ENCODE assay signal across 9 cellular contexts in the genomic region with DNA sequence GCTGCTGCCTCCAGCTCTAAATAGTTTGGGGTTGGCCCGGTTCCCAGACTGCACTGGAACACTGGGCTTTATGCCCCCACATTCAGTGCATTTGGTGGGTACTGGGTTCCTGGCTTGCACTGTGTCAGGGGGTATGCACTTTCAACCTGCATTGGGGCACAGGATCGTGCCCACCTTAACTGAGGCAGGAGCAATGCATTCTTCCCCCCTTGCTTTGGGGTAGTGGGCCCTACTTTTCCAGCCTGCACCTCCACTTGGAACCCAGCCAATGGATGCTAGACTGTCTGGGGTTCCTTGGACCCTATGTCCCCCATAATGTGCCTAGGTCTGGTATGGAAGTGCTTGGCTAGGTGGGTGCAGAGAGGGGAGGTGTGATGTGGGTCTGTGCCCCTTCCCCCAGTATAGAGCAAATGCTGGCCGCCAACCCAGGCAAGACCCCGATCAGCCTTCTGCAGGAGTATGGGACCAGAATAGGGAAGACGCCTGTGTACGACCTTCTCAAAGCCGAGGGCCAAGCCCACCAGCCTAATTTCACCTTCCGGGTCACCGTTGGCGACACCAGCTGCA. TPM values are rescaled to one million over a fixed set of nuclear protein-coding genes. Genes with fewer than 3 reads are reported as not detected.
DNase-seq lines count a peak whose midpoint lies in the region; ATAC-seq and TF ChIP-seq lines count a peak whose summit lies in the region.
"Had no signal": no experiment of that assay in that cellular context is flagged by ENCODE, and none has a peak within 500 bp of the region (broad histone marks: within the 10 kb centered on the region; RNA-seq: fewer than 3 reads in every experiment).

No MANE protein-coding gene starts in this region.

- H3K9me3 ChIP-seq in HCT116 (ENCODE audit: control insufficient read depth in 1 of 2, insufficient read depth in 1 of 2, low read depth in 1 of 2, low read length in 2 of 2), result no peaks in the 10 kb centered on the region
- H3K9me3 ChIP-seq in hepatocyte (ENCODE audit: low read depth), result no peaks in the 10 kb centered on the region
- H3K9me3 ChIP-seq in spleen, result no peaks in the 10 kb centered on the region

- H3K27ac ChIP-seq in HCT116 (ENCODE audit: low read depth, low read length) (peak overlapping the region; percentile 90), hepatocyte (peak overlapping the region; percentile 97), spleen (peak overlapping the region; percentile 92 to 100 (median 96))

- TF ChIP-seq POLR2A in HCT116 (IDR thresholded peaks at IDR 0.05; ENCODE audit: borderline replicate concordance, extremely low read depth, insufficient read depth, insufficient read length) (peak; percentile 16), spleen (IDR thresholded peaks at IDR 0.05) (no peak)

- ATAC-seq in HCT116, result no peak
- ATAC-seq in WTC11, result no peak
- ATAC-seq in HG02642 (IDR thresholded peaks at IDR 0.05; ENCODE audit: poor library complexity, unreplicated experiment), result no peak

- POLR2A ChIA-PET in HCT116 (lab: Charles Lee) (interaction anchor here (0.8 to 2.0 kb wide), 16 partner anchors 10 to 236 kb away, joined by 3 to 17 read pairs (median 4); a partner anchor contains a TSS), WTC11 (lab: Charles Lee) (interaction anchor here (0.6 to 2.0 kb wide), 14 partner anchors 8 to 202 kb away, joined by 3 to 17 read pairs (median 4); a partner anchor contains a TSS)

- H3K79me2 ChIP-seq in HCT116 (ENCODE audit: insufficient read depth, low read length) (peaks cover 16% of the 10 kb centered on the region), hepatocyte (peaks cover 38% of the 10 kb centered on the region)

- CTCF ChIA-PET in HCT116 (lab: Charles Lee) (interaction anchor here (0.9 to 2.5 kb wide), 12 partner anchors 25 to 436 kb away, joined by 3 to 29 read pairs (median 4); a partner anchor contains a TSS), WTC11 (lab: Charles Lee) (interaction anchor here (0.5 to 3.8 kb wide), 21 partner anchors 8 to 495 kb away, joined by 3 to 39 read pairs (median 4); a partner anchor contains a TSS)

- H2AFZ ChIP-seq in HCT116 (ENCODE audit: low read depth, low read length, poor library complexity, severe bottlenecking) (no peak overlapping the region), hepatocyte (peak overlapping the region; percentile 75)

- no peak for TF ChIP-seq RAD21 in HCT116 (IDR thresholded peaks at IDR 0.05; ENCODE audit: low read depth)

- whole genome bisulfite sequencing in hepatocyte (ENCODE audit: low lambda C conversion rate, missing lambda C conversion rate), result 83% methylated on average over 10 of the region's 10 CpGs
- 57 to 73% (median 67%) methylated on average over 9 to 10 of the region's 10 CpGs for WGBS in spleen, 5 donors

- no peak for DNase-seq in HCT116 (ENCODE audit: low read depth, low spot score)
- no peak for DNase-seq in WTC11 (ENCODE audit: low spot score)
- no peak for DNase-seq in hepatocyte (ENCODE audit: low spot score)
- peak; percentile 85 for DNase-seq in spleen
- no peak for DNase-seq in NCI-H146 treated with DMSO at 0.1 percent for 48 hours (lab: John Stamatoyannopoulos, UW; ENCODE audit: unreplicated experiment)
- no peak for DNase-seq in NCI-H146 (lab: John Stamatoyannopoulos, UW)
- DNase-seq in HPDE6-E6E7 (ENCODE audit: extremely low spot score), result no peak

- H3K9ac ChIP-seq in HCT116 (ENCODE audit: low read length), result peak overlapping the region; percentile 88

- H3K4me1 Mint-ChIP-seq in WTC11, result peaks cover 33% of the 10 kb centered on the region

- H3K4me1 ChIP-seq in HCT116 (ENCODE audit: control insufficient read depth in 1 of 2, insufficient read depth in 2 of 2, low read length in 2 of 2) (peaks cover 10 to 34% of the 10 kb centered on the region in 2 experiments), hepatocyte (ENCODE audit: insufficient read depth) (peaks cover 23% of the 10 kb centered on the region), spleen (peaks cover 7 to 62% (median 45%) of the 10 kb centered on the region in 6 donors)

- peak overlapping the region; percentile 75 to 87 for H3K4me3 ChIP-seq in HCT116 (replicated peaks in 1 of 2; ENCODE audit: low read depth in 1 of 2, low read length in 2 of 2)
- peak overlapping the region; percentile 34 for H3K4me3 ChIP-seq in hepatocyte
- H3K4me3 ChIP-seq in spleen, result peak overlapping the region; percentile 55 to 87 (median 66)

- H3K9me3 Mint-ChIP-seq in WTC11, result no peaks in the 10 kb centered on the region

- H4K20me1 ChIP-seq in HCT116 (ENCODE audit: insufficient read depth) (no peaks in the 10 kb centered on the region), hepatocyte (ENCODE audit: insufficient read depth, poor library complexity, severe bottlenecking) (no peaks in the 10 kb centered on the region)

- H3K4me3 Mint-ChIP-seq in WTC11, result peak overlapping the region; percentile 86

- no peaks in the 10 kb centered on the region for H3K9me2 ChIP-seq in HCT116 (ENCODE audit: insufficient read depth)
- no peaks in the 10 kb centered on the region for H3K9me2 ChIP-seq in hepatocyte (replicated peaks; ENCODE audit: insufficient read depth)

- TF ChIP-seq CTCF in HCT116 (IDR thresholded peaks at IDR 0.05 in 2 of 3, conservative IDR thresholded peaks at IDR 0.05 in 1 of 3; ENCODE audit: borderline replicate concordance in 1 of 3, insufficient read depth in 1 of 3, low read depth in 2 of 3, low read length in 2 of 3) (no peak), WTC11 (IDR thresholded peaks at IDR 0.05) (no peak), hepatocyte (IDR thresholded peaks at IDR 0.05; ENCODE audit: poor library complexity) (no peak), spleen (IDR thresholded peaks at IDR 0.05 in 8 of 11, conservative IDR thresholded peaks at IDR 0.05 in 3 of 11) (no peak)

- H3K27ac Mint-ChIP-seq in WTC11, result peak overlapping the region; percentile 82; the same call in 1 of the 2 replicates

- BruUV-seq in HCT116 (replicated peaks; lab: Mats Ljungman, UMichigan), result TSS peak; percentile 70

- RAD21 ChIA-PET in HCT116 (lab: Charles Lee; ENCODE audit: low non-redundant PET in 1 of 2, low total read pairs in 2 of 2, uncharacterized antibody in 2 of 2, unreplicated experiment in 2 of 2), result no interaction called here

- no peaks in the 10 kb centered on the region for H3K27me3 Mint-ChIP-seq in WTC11 (ENCODE audit: low read depth)

- intact Hi-C loops in HCT116 (cut with micrococcal nuclease) (loop anchor here (2.0 kb wide), 1 partner anchor 181 kb away; a partner anchor contains a TSS), spleen (cut with DNase I; ENCODE audit: low total_unique reads) (loop anchor here (10.0 kb wide), 1 partner anchor 47 kb away; a partner anchor contains a TSS)

- H3K36me3 ChIP-seq in HCT116 (ENCODE audit: control insufficient read depth in 1 of 2, insufficient read depth in 2 of 2, low read length in 2 of 2), result peaks cover 0 to 7% of the 10 kb centered on the region in 2 experiments; a peak in 2 of 4 replicates
- no peaks in the 10 kb centered on the region for H3K36me3 ChIP-seq in hepatocyte (replicated peaks; ENCODE audit: insufficient read depth, low read depth)
- H3K36me3 ChIP-seq in spleen, result peaks cover 0 to 39% (median 22%) of the 10 kb centered on the region in 6 donors

- H3K36me3 Mint-ChIP-seq in WTC11, result peaks cover 21% of the 10 kb centered on the region

- H3K27me3 ChIP-seq in HCT116 (ENCODE audit: insufficient read depth, low read length) (no peaks in the 10 kb centered on the region), hepatocyte (no peaks in the 10 kb centered on the region), spleen (replicated peaks in 1 of 7) (no peaks in the 10 kb centered on the region)

- H3K4me2 ChIP-seq in HCT116 (ENCODE audit: low read length) (peak overlapping the region; percentile 89), hepatocyte (peak overlapping the region; percentile 96)

TF ChIP-seq in HCT116, 20 proteins besides CTCF, POLR2A, EP300 and RAD21:
- peak; percentile 2; the same call in 1 of the 2 replicates for TF ChIP-seq POLR2AphosphoS5 (IDR thresholded peaks at IDR 0.05; ENCODE audit: low read depth, low read length)
- TF ChIP-seq CBX3 (IDR thresholded peaks at IDR 0.05; ENCODE audit: low read depth), result no peak

TF ChIP-seq in WTC11, 78 proteins besides CTCF, POLR2A, EP300 and RAD21 (continues in another document):
- TF ChIP-seq, protein P1, sequence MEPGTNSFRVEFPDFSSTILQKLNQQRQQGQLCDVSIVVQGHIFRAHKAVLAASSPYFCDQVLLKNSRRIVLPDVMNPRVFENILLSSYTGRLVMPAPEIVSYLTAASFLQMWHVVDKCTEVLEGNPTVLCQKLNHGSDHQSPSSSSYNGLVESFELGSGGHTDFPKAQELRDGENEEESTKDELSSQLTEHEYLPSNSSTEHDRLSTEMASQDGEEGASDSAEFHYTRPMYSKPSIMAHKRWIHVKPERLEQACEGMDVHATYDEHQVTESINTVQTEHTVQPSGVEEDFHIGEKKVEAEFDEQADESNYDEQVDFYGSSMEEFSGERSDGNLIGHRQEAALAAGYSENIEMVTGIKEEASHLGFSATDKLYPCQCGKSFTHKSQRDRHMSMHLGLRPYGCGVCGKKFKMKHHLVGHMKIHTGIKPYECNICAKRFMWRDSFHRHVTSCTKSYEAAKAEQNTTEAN (CRISPR knock-in tag; IDR thresholded peaks at IDR 0.05), result no peak
- TF ChIP-seq PRRX2 (CRISPR knock-in tag; IDR thresholded peaks at IDR 0.05) (no peak), NR1H2 (CRISPR knock-in tag; IDR thresholded peaks at IDR 0.05) (no peak), OVOL2 (CRISPR knock-in tag; IDR thresholded peaks at IDR 0.05; ENCODE audit: borderline replicate concordance) (no peak), ZNF232 (CRISPR knock-in tag; IDR thresholded peaks at IDR 0.05) (no peak)

RNA-seq across cellular contexts. Expression of a gene that starts 0.6 kb away (rescaled TPM):
- total RNA-seq in HCT116 (2021; ENCODE audit: unreplicated experiment), result 40.1 TPM
- 36.9 and 47.0 TPM in 2 replicates for polyA plus RNA-seq in HCT116 (2012)
- total RNA-seq in WTC11 (2021), result 69.0 to 74.0 TPM (median 69.1 TPM) in 3 replicates
- 39.1 and 54.6 TPM in 2 replicates for total RNA-seq in hepatocyte
- 81.1 and 88.6 TPM in 2 replicates for polyA plus RNA-seq in hepatocyte
- 10 to 100 TPM; 25.9 to 43.7 (median 31.8) TPM for total RNA-seq in spleen
- polyA plus RNA-seq in spleen, result 10 to 100 TPM; 29.0 to 57.1 (median 42.7) TPM

RNA-seq across cellular contexts. Expression of a gene that starts 2.4 kb away (rescaled TPM):
- total RNA-seq in HCT116 (2021; ENCODE audit: unreplicated experiment) (16.3 TPM), WTC11 (2021) (23.6 to 27.9 TPM (median 25.1 TPM) in 3 replicates), hepatocyte (10.8 and 16.0 TPM in 2 replicates), spleen (10 to 100 TPM; 13.6 to 27.4 (median 20.8) TPM)
- 12.8 and 17.1 TPM in 2 replicates for polyA plus RNA-seq in HCT116 (2012)
- polyA plus RNA-seq in hepatocyte (10.0 and 14.0 TPM in 2 replicates), spleen (10 to 100 TPM in 2 of 3 donors, 1 to 10 TPM in 1; 8.0 to 13.7 (median 10.9) TPM)

RNA-seq across cellular contexts. Expression of a gene that starts 5.6 kb away (rescaled TPM):
- total RNA-seq in HCT116 (2021; ENCODE audit: unreplicated experiment) (not detected), WTC11 (2021) (0.57 to 0.80 TPM (median 0.59 TPM) in 3 replicates), hepatocyte (not detected in 2 replicates), spleen (not detected)
- 0.18 and 0.22 TPM in 2 replicates for polyA plus RNA-seq in HCT116 (2012)
- polyA plus RNA-seq in hepatocyte (0.77 TPM in 1 of 2 replicates, not detected in the other), spleen (1 to 10 TPM in 2 of 3 donors, under 1 TPM in 1; 0.49 to 2.0 (median 1.3) TPM)
- total RNA-seq: ureter had no signal

RNA-seq across cellular contexts. Expression of a gene that starts 49.8 kb away (rescaled TPM):
- total RNA-seq in HCT116 (2021; ENCODE audit: unreplicated experiment) (856 TPM), WTC11 (2021) (981 to 1,004 TPM (median 984 TPM) in 3 replicates), hepatocyte (343 and 389 TPM in 2 replicates), spleen (100 to 1,000 TPM; 547 to 779 (median 652) TPM)
- polyA plus RNA-seq in HCT116 (2012), result 944 and 957 TPM in 2 replicates
- polyA plus RNA-seq in hepatocyte (132 and 133 TPM in 2 replicates), spleen (100 to 1,000 TPM; 449 to 459 (median 459) TPM)
